Comparison of ENCODE assay signal across 1 cellular context in the genomic region with DNA sequence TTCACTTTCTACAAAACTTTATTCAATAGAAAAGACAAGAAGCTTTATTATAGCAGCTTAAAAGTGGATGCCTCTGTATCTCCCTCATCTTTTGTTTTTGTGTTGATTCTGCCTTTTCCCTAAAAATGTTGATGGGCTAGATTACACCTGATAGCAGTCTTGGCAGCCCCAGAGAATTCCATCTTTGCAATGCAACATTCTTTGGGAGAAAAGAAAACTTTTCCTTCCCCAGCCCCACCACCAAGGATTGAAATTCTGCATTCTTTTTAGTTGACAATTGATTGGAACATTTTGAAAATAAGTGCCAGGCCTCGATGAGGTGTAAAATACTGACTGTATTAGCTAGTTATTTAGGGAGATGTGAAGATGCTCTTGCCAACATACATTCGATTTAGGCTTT.
TF ChIP-seq lines count a peak whose summit lies in the region.

No MANE protein-coding gene starts in this region.

TF ChIP-seq in IMR-90, 13 proteins besides CTCF, POLR2A, EP300 and RAD21:
- no peak for TF ChIP-seq CHD1 (IDR thresholded peaks at IDR 0.05; ENCODE audit: low read depth, low read length)
- no peak for TF ChIP-seq BHLHE40 (IDR thresholded peaks at IDR 0.05; ENCODE audit: low read depth, low read length)
- no peak for TF ChIP-seq CEBPB (IDR thresholded peaks at IDR 0.05; ENCODE audit: low read depth, low read length)
- no peak for TF ChIP-seq MAFK (IDR thresholded peaks at IDR 0.05; ENCODE audit: low read depth, low read length)
- TF ChIP-seq NFE2L2 (IDR thresholded peaks at IDR 0.05; ENCODE audit: low read depth, low read length), result no peak
- no peak for TF ChIP-seq MXI1 (IDR thresholded peaks at IDR 0.05; ENCODE audit: borderline replicate concordance, low read depth, low read length)
- TF ChIP-seq RCOR1 (IDR thresholded peaks at IDR 0.05; ENCODE audit: insufficient replicate concordance, low read length), result no peak
- no peak for TF ChIP-seq RFX5 (IDR thresholded peaks at IDR 0.05; ENCODE audit: low read depth, low read length)
- TF ChIP-seq, protein P1, sequence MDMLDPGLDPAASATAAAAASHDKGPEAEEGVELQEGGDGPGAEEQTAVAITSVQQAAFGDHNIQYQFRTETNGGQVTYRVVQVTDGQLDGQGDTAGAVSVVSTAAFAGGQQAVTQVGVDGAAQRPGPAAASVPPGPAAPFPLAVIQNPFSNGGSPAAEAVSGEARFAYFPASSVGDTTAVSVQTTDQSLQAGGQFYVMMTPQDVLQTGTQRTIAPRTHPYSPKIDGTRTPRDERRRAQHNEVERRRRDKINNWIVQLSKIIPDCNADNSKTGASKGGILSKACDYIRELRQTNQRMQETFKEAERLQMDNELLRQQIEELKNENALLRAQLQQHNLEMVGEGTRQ (IDR thresholded peaks at IDR 0.05; ENCODE audit: low read depth, low read length), result no peak
- no peak for TF ChIP-seq SMC3 (IDR thresholded peaks at IDR 0.05; ENCODE audit: low read depth, low read length)
- TF ChIP-seq FOS (IDR thresholded peaks at IDR 0.05; ENCODE audit: low read depth, low read length), result no peak
- TF ChIP-seq, protein P2, sequence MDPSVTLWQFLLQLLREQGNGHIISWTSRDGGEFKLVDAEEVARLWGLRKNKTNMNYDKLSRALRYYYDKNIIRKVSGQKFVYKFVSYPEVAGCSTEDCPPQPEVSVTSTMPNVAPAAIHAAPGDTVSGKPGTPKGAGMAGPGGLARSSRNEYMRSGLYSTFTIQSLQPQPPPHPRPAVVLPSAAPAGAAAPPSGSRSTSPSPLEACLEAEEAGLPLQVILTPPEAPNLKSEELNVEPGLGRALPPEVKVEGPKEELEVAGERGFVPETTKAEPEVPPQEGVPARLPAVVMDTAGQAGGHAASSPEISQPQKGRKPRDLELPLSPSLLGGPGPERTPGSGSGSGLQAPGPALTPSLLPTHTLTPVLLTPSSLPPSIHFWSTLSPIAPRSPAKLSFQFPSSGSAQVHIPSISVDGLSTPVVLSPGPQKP (IDR thresholded peaks at IDR 0.05; ENCODE audit: borderline replicate concordance, low read depth, low read length), result no peak
- TF ChIP-seq MAZ (IDR thresholded peaks at IDR 0.05; ENCODE audit: borderline replicate concordance, low read depth, low read length), result no peak
